In genomic region chr2:91549316-91549715, GRCh38 we compare ENCODE assay signal across 7 cellular contexts.
DNase-seq lines count a peak whose midpoint lies in the region; ATAC-seq and TF ChIP-seq lines count a peak whose summit lies in the region.
"Not testable (repeated sequence)": the region's sequence is repeated elsewhere in the genome, so short reads cannot be mapped to it uniquely, and the experiment has no call there.

No MANE protein-coding gene starts in this region.

- H3K4me2 ChIP-seq in HCT116 (ENCODE audit: low read length) = peak overlapping the region; percentile 25; the same call in 1 of the 2 replicates

- not testable (repeated sequence) for H3K27me3 ChIP-seq in HCT116 (ENCODE audit: insufficient read depth, low read length); left lung

- H3K36me3 Mint-ChIP-seq in osteocyte (ENCODE audit: unreplicated experiment); type B pancreatic cell: not testable (repeated sequence)

- BruUV-seq in HCT116 (replicated peaks; lab: Mats Ljungman, UMichigan) = not testable (repeated sequence)

- H3K27ac Mint-ChIP-seq in osteocyte (ENCODE audit: unreplicated experiment); type B pancreatic cell: not testable (repeated sequence)

- POLR2A ChIA-PET in HCT116 (lab: Charles Lee) = not testable (repeated sequence)

- TF ChIP-seq RAD21 in HCT116 (IDR thresholded peaks at IDR 0.05; ENCODE audit: low read depth) = not testable (repeated sequence)

- H3K4me3 ChIP-seq in HCT116 (replicated peaks in 1 of 2; ENCODE audit: low read depth in 1 of 2, low read length in 2 of 2); left lung: not testable (repeated sequence)

- not testable (repeated sequence) for ATAC-seq in HCT116, left cardiac atrium, left lung

- RAD21 ChIA-PET in HCT116 (lab: Charles Lee; ENCODE audit: low non-redundant PET in 1 of 2, low total read pairs in 2 of 2, uncharacterized antibody in 2 of 2, unreplicated experiment in 2 of 2) = not testable (repeated sequence)

- not testable (repeated sequence) for H3K9me3 Mint-ChIP-seq in osteocyte (ENCODE audit: unreplicated experiment); type B pancreatic cell

- intact Hi-C loops in HCT116 (cut with micrococcal nuclease); left cardiac atrium (cut with DNase I); left lung (cut with DNase I): not testable (repeated sequence)

- H3K79me2 ChIP-seq in HCT116 (ENCODE audit: insufficient read depth, low read length) = not testable (repeated sequence)

- H3K4me1 Mint-ChIP-seq in osteocyte (ENCODE audit: unreplicated experiment); type B pancreatic cell (ENCODE audit: unreplicated experiment): not testable (repeated sequence)

- not testable (repeated sequence) for H3K9ac ChIP-seq in HCT116 (ENCODE audit: low read length)

- not testable (repeated sequence) for H2AFZ ChIP-seq in HCT116 (ENCODE audit: low read depth, low read length, poor library complexity, severe bottlenecking)

- H3K4me1 ChIP-seq in HCT116 (ENCODE audit: control insufficient read depth in 1 of 2, insufficient read depth in 2 of 2, low read length in 2 of 2); left lung: not testable (repeated sequence)

- H3K9me3 ChIP-seq in HCT116 (ENCODE audit: control insufficient read depth in 1 of 2, insufficient read depth in 1 of 2, low read depth in 1 of 2, low read length in 2 of 2); left lung: not testable (repeated sequence)

- CTCF ChIA-PET in HCT116 (lab: Charles Lee) = not testable (repeated sequence)

- TF ChIP-seq POLR2A in HCT116 (IDR thresholded peaks at IDR 0.05; ENCODE audit: borderline replicate concordance, extremely low read depth, insufficient read depth, insufficient read length) = not testable (repeated sequence)

- not testable (repeated sequence) for H3K36me3 ChIP-seq in HCT116 (ENCODE audit: control insufficient read depth in 1 of 2, insufficient read depth in 2 of 2, low read length in 2 of 2); left lung

- H3K4me3 Mint-ChIP-seq in osteocyte (ENCODE audit: unreplicated experiment); type B pancreatic cell: not testable (repeated sequence)

- H3K27me3 Mint-ChIP-seq in osteocyte (ENCODE audit: unreplicated experiment); type B pancreatic cell: not testable (repeated sequence)

- H4K20me1 ChIP-seq in HCT116 (ENCODE audit: insufficient read depth) = not testable (repeated sequence)

- DNase-seq in HCT116 (ENCODE audit: low read depth, low spot score) = not testable (repeated sequence)
- peak; percentile 59 for DNase-seq in activated effector memory CD4-positive, alpha-beta T cell treated with anti-CD3 and anti-CD28 coated beads, Interleukin-2, amount 50 U/mL, for 16 hours
- DNase-seq in ecto neural progenitor cell (ENCODE audit: low spot score) (peak; percentile 3), left cardiac atrium (peak; percentile 12), left lung (peak; percentile 28 to 39), osteocyte (ENCODE audit: extremely low spot score, unreplicated experiment) (peak; percentile 86), type B pancreatic cell (ENCODE audit: extremely low spot score, unreplicated experiment) (peak; percentile 65)

- not testable (repeated sequence) for H3K27ac ChIP-seq in HCT116 (ENCODE audit: low read depth, low read length); left lung

- not testable (repeated sequence) for TF ChIP-seq CTCF in HCT116 (IDR thresholded peaks at IDR 0.05 in 2 of 3, conservative IDR thresholded peaks at IDR 0.05 in 1 of 3; ENCODE audit: borderline replicate concordance in 1 of 3, insufficient read depth in 1 of 3, low read depth in 2 of 3, low read length in 2 of 3); left lung (IDR thresholded peaks at IDR 0.05); osteocyte (IDR thresholded peaks at IDR 0.05); type B pancreatic cell (conservative IDR thresholded peaks at IDR 0.05)

- not testable (repeated sequence) for H3K9me2 ChIP-seq in HCT116 (ENCODE audit: insufficient read depth)
